8 cellular contexts compared by ENCODE assay signal in the genomic region with DNA sequence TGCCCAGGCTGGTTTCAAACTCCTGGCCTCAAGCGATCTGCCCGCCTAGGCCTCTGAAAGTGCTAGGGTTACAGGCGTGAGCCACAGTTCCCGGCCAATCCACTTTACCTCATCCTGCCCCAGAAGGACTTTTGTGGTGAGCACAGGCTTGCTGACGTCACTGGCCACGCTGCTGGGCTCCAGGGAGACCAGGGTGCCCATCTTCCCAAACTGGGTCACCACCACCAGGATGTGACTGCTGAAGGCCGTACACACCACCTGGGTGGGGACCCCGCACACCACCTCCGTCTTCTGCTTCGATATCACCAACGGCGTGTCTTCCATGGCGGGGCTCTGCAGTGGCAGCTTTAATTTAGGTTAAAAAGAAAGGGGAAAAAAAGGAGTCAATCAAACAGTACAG. TPM values are rescaled to one million over a fixed set of nuclear protein-coding genes. Genes with fewer than 3 reads are reported as not detected.
DNase-seq lines count a peak whose midpoint lies in the region; ATAC-seq and TF ChIP-seq lines count a peak whose summit lies in the region.

No MANE protein-coding gene starts in this region.

- DNase-seq in BE2C (no peak), IMR-90 (peak; percentile 41), islet precursor cell (no peak)
- peak; percentile 51 for DNase-seq in stimulated activated naive CD8-positive, alpha-beta T cell treated with anti-CD3 and anti-CD28 coated beads, Interleukin-15, Interleukin-2, amounts not matched to agents 100 U/mL and 50 U/mL, for 24 hours

- TF ChIP-seq RAD21 in IMR-90 (IDR thresholded peaks at IDR 0.05; ENCODE audit: low read length), result no peak

- TF ChIP-seq POLR2A in IMR-90 (IDR thresholded peaks at IDR 0.05; ENCODE audit: low read depth, low read length), result no peak

- peak overlapping the region; percentile 78 for H3K4ac ChIP-seq in IMR-90 (ENCODE audit: low read depth, low read length)

- BruUV-seq in IMR-90 (replicated peaks; lab: Mats Ljungman, UMichigan), result no TSS peak

- ATAC-seq in IMR-90 (ENCODE audit: low read depth), result no peak
- peak; percentile 55 for ATAC-seq in activated T-helper 17 cell treated with anti-CD3 and anti-CD28 coated beads, Interleukin-2, amount 50 U/mL, for 72 hours (replicated peaks)
- no peak for ATAC-seq in stimulated activated naive CD8-positive, alpha-beta T cell treated with anti-CD3 and anti-CD28 coated beads, Interleukin-15, Interleukin-2, amounts not matched to agents 100 U/mL and 50 U/mL, for 24 hours
- ATAC-seq in GM18511 (IDR thresholded peaks at IDR 0.05; ENCODE audit: unreplicated experiment), result no peak
- ATAC-seq in HG02571 (IDR thresholded peaks at IDR 0.05; ENCODE audit: unreplicated experiment), result no peak

- H2BK20ac ChIP-seq in IMR-90 (ENCODE audit: low read depth, low read length), result no peak overlapping the region

- H3K9ac ChIP-seq in IMR-90 (ENCODE audit: low read depth, low read length) (peak overlapping the region; percentile 91; the same call in 1 of the 2 replicates), iPS-15b (ENCODE audit: low read depth, low read length) (peak overlapping the region; percentile 47)

- H3K27me3 ChIP-seq in BE2C (no peaks in the 10 kb centered on the region), IMR-90 (ENCODE audit: control insufficient read depth, insufficient read depth, low read length) (no peaks in the 10 kb centered on the region), iPS-15b (ENCODE audit: control insufficient read depth, insufficient read depth, low read length) (no peaks in the 10 kb centered on the region)

- peak overlapping the region; percentile 64; the same call in 1 of the 2 replicates for H4K5ac ChIP-seq in IMR-90 (ENCODE audit: low read depth, low read length)

- H2AK9ac ChIP-seq in IMR-90 (replicated peaks; ENCODE audit: low read depth, low read length, poor library complexity), result peak overlapping the region; percentile 87

- peaks cover 17% of the 10 kb centered on the region for H3K9me1 ChIP-seq in IMR-90 (ENCODE audit: insufficient read depth, low read length)

- H3K27me3 Mint-ChIP-seq in activated T-helper 17 cell treated with anti-CD3 and anti-CD28 coated beads, Interleukin-2, amount 50 U/mL, for 72 hours, result no peaks in the 10 kb centered on the region

- H3K9me3 ChIP-seq in BE2C (no peaks in the 10 kb centered on the region), IMR-90 (ENCODE audit: control insufficient read depth, insufficient read depth, low read length) (no peaks in the 10 kb centered on the region), iPS-15b (ENCODE audit: control insufficient read depth, insufficient read depth, low read length) (no peaks in the 10 kb centered on the region)

- in situ Hi-C loops in IMR-90 (cut with MboI; ENCODE audit: low sequenced_read_pairs), result no loop called here

- no peaks in the 10 kb centered on the region; the same call in 1 of the 2 replicates for H4K20me1 ChIP-seq in IMR-90 (ENCODE audit: insufficient read depth, low read length)

- 0 out of 2 replicates have a peak overlapping the region, but pooled peaks have one; percentile 27 for H3K14ac ChIP-seq in IMR-90 (replicated peaks; ENCODE audit: low read depth, low read length)

- POLR2A ChIA-PET in IMR-90 (lab: Charles Lee; ENCODE audit: unreplicated experiment), result no interaction called here

- TF ChIP-seq CTCF in BE2C (IDR thresholded peaks at IDR 0.05; ENCODE audit: low read depth, low read length) (no peak), IMR-90 (conservative IDR thresholded peaks at IDR 0.05; ENCODE audit: low read depth, low read length) (no peak)

- H3K79me1 ChIP-seq in IMR-90 (ENCODE audit: low read depth in 1 of 2, low read length in 2 of 2), result peaks cover 25 to 55% of the 10 kb centered on the region in 2 experiments; a peak in 3 of 4 replicates

- no peak overlapping the region for H3K56ac ChIP-seq in IMR-90 (ENCODE audit: extremely low read depth, insufficient read depth, low read length)

- peak overlapping the region; percentile 91 for H3K4me3 ChIP-seq in BE2C (ENCODE audit: low read depth, low read length)
- H3K4me3 ChIP-seq in IMR-90 (ENCODE audit: insufficient read depth, low read depth, low read length), result peak overlapping the region; percentile 92; the same call in 1 of the 2 replicates
- peak overlapping the region; percentile 45 for H3K4me3 ChIP-seq in iPS-15b (ENCODE audit: low read depth, low read length)

- H4K91ac ChIP-seq in IMR-90 (ENCODE audit: insufficient read depth, low read depth, low read length), result peak overlapping the region; percentile 77; the same call in 1 of the 2 replicates

- H3K23ac ChIP-seq in IMR-90 (ENCODE audit: low read depth, low read length), result peak overlapping the region; percentile 13; the same call in 1 of the 2 replicates

- dilution Hi-C loops in IMR-90 (cut with HindIII; ENCODE audit: low sequenced_read_pairs, unreplicated experiment), result no loop called here

- H2BK5ac ChIP-seq in IMR-90 (ENCODE audit: low read depth, low read length, poor library complexity, severe bottlenecking), result peak overlapping the region; percentile 45

- peak overlapping the region; percentile 87 for H3K4me3 Mint-ChIP-seq in activated T-helper 17 cell treated with anti-CD3 and anti-CD28 coated beads, Interleukin-2, amount 50 U/mL, for 72 hours

- H3K36me3 Mint-ChIP-seq in activated T-helper 17 cell treated with anti-CD3 and anti-CD28 coated beads, Interleukin-2, amount 50 U/mL, for 72 hours (ENCODE audit: low read depth), result peaks cover 39% of the 10 kb centered on the region

- peak overlapping the region; percentile 83 for H2AK5ac ChIP-seq in IMR-90 (ENCODE audit: low read depth, low read length)

- H3K36me3 ChIP-seq in BE2C (peaks cover 11% of the 10 kb centered on the region), IMR-90 (ENCODE audit: control insufficient read depth, insufficient read depth, low read length) (peaks cover 15% of the 10 kb centered on the region), iPS-15b (ENCODE audit: control insufficient read depth, insufficient read depth, low read length) (peaks cover 10% of the 10 kb centered on the region)

- H3K4me2 ChIP-seq in IMR-90 (ENCODE audit: low read depth, low read length), result peak overlapping the region; percentile 75

- H3K4me1 ChIP-seq in BE2C (peaks cover 10% of the 10 kb centered on the region), IMR-90 (ENCODE audit: control insufficient read depth, insufficient read depth, low read length) (peaks cover 14% of the 10 kb centered on the region), iPS-15b (ENCODE audit: control insufficient read depth, insufficient read depth, low read length) (peaks cover 6% of the 10 kb centered on the region)

- H2BK120ac ChIP-seq in IMR-90 (ENCODE audit: low read depth, low read length), result no peak overlapping the region

- H3K4me1 Mint-ChIP-seq in activated T-helper 17 cell treated with anti-CD3 and anti-CD28 coated beads, Interleukin-2, amount 50 U/mL, for 72 hours, result peaks cover 13% of the 10 kb centered on the region

- H3K9me3 Mint-ChIP-seq in activated T-helper 17 cell treated with anti-CD3 and anti-CD28 coated beads, Interleukin-2, amount 50 U/mL, for 72 hours, result no peaks in the 10 kb centered on the region

- H4K8ac ChIP-seq in IMR-90 (ENCODE audit: low read depth in 2 of 2, low read length in 2 of 2), result peak overlapping the region; percentile 80 to 98; a peak in 3 of 4 replicates

- H3K27ac Mint-ChIP-seq in activated T-helper 17 cell treated with anti-CD3 and anti-CD28 coated beads, Interleukin-2, amount 50 U/mL, for 72 hours, result peak overlapping the region; percentile 94

- intact Hi-C loops in IMR-90 (cut with micrococcal nuclease), result no loop called here

- H2AFZ ChIP-seq in IMR-90 (replicated peaks; ENCODE audit: low read length, poor library complexity), result peak overlapping the region; percentile 35

- CTCF ChIA-PET in IMR-90 (lab: Yijun Ruan, JAX), result no interaction called here

- peak overlapping the region; percentile 58; the same call in 1 of the 3 replicates for H2BK15ac ChIP-seq in IMR-90 (ENCODE audit: low read depth, low read length)

- H3K27ac ChIP-seq in IMR-90 (ENCODE audit: insufficient read depth, low read length), result peak overlapping the region; percentile 85

- no peak overlapping the region for H3K18ac ChIP-seq in IMR-90 (ENCODE audit: low read depth, low read length)

- 90% methylated on average over 3 of the region's 13 CpGs; no CpG with 5 or more reads in 1 of the 2 experiments for WGBS in IMR-90 (ENCODE audit: extremely low coverage in 2 of 2, insufficient read length in 1 of 2), 2 experiments

TF ChIP-seq in IMR-90, 13 proteins besides CTCF, POLR2A, EP300 and RAD21 (continues in another document):
- TF ChIP-seq RFX5 (IDR thresholded peaks at IDR 0.05; ENCODE audit: low read depth, low read length) (no peak), SMC3 (IDR thresholded peaks at IDR 0.05; ENCODE audit: low read depth, low read length) (no peak), RCOR1 (IDR thresholded peaks at IDR 0.05; ENCODE audit: insufficient replicate concordance, low read length) (no peak)

RNA-seq across cellular contexts. Expression of a gene that starts 0.8 kb away (rescaled TPM):
- 179 TPM for polyA plus RNA-seq in BE2C (2012; ENCODE audit: insufficient read depth, insufficient read length, low read depth)
- 30.6 and 37.3 TPM in 2 replicates for total RNA-seq in IMR-90 (2012; rRNA removed)
- polyA plus RNA-seq in IMR-90 (2012; rRNA removed), result 52.5 and 54.1 TPM in 2 replicates
- polyA plus RNA-seq in IMR-90 (2012; cell fraction: cytosol; rRNA removed), result 44.0 and 63.2 TPM in 2 replicates
- polyA plus RNA-seq in IMR-90 (2012; cell fraction: nucleus; rRNA removed; ENCODE audit: low replicate concordance), result 74.3 and 81.9 TPM in 2 replicates
- 10 to 100 TPM; 26.4 to 46.4 TPM for total RNA-seq in activated T-helper 17 cell treated with anti-CD3 and anti-CD28 coated beads, Interleukin-2, amount 50 U/mL, for 72 hours

RNA-seq across cellular contexts. Expression of a gene that starts 13.0 kb away (rescaled TPM):
- 0.59 TPM for polyA plus RNA-seq in BE2C (2012; ENCODE audit: insufficient read depth, insufficient read length, low read depth)
- total RNA-seq in IMR-90 (2012; rRNA removed), result 0.28 and 0.36 TPM in 2 replicates
- polyA plus RNA-seq in IMR-90 (2012; rRNA removed), result 1.9 TPM in 2 replicates
- polyA plus RNA-seq in IMR-90 (2012; cell fraction: cytosol; rRNA removed), result 0.74 and 1.2 TPM in 2 replicates
- 4.1 and 11.5 TPM in 2 replicates for polyA plus RNA-seq in IMR-90 (2012; cell fraction: nucleus; rRNA removed; ENCODE audit: low replicate concordance)
- not detected for total RNA-seq in activated T-helper 17 cell treated with anti-CD3 and anti-CD28 coated beads, Interleukin-2, amount 50 U/mL, for 72 hours

RNA-seq across cellular contexts. Expression of a gene that starts 38.5 kb away (rescaled TPM):
- 1.6 TPM for polyA plus RNA-seq in BE2C (2012; ENCODE audit: insufficient read depth, insufficient read length, low read depth)
- total RNA-seq in IMR-90 (2012; rRNA removed), result 16.4 and 19.2 TPM in 2 replicates
- 27.1 and 27.9 TPM in 2 replicates for polyA plus RNA-seq in IMR-90 (2012; rRNA removed)
- 9.3 and 16.3 TPM in 2 replicates for polyA plus RNA-seq in IMR-90 (2012; cell fraction: cytosol; rRNA removed)
- polyA plus RNA-seq in IMR-90 (2012; cell fraction: nucleus; rRNA removed; ENCODE audit: low replicate concordance), result 216 and 262 TPM in 2 replicates
- total RNA-seq in activated T-helper 17 cell treated with anti-CD3 and anti-CD28 coated beads, Interleukin-2, amount 50 U/mL, for 72 hours, result 10 to 100 TPM; 40.1 to 41.5 TPM

Comparison
In these comparisons a context has a peak if more than half of its experiments do, and no peak if none do; other contexts are left out.
1. DNase-seq: peak in IMR-90 (single experiment) and stimulated activated naive CD8-positive, alpha-beta T cell treated with anti-CD3 and anti-CD28 coated beads, Interleukin-15, Interleukin-2, amounts not matched to agents 100 U/mL and 50 U/mL, for 24 hours (single experiment); none in BE2C (single experiment) and islet precursor cell (single experiment).
2. Peak in every context shown above with its lines, with median percentiles within 50 percentile points of each other: H3K4me3 ChIP-seq.